ENCODE assay signal across 17 cellular contexts in the genomic region with DNA sequence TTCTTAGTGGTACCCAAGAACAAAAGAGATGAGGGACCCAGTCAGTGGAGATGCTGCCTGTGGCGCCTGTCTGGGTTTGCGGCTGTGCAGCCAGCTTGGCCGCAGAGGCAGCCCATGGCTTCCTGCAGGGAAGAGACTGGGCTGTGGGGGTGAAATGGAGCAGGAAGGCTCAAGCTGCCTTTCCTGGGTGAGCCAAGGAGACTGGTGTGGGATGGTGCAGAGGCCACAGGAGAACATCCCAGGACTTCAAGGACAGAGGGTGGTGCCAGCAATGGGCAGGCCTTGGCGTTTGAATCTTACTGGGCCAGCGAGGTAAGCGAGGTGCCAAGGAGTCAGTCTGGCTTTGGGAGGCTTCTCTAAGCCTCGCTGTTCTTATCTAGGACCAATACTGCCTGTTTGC. TPM values are rescaled to one million over a fixed set of nuclear protein-coding genes. Genes with fewer than 3 reads are reported as not detected.
DNase-seq lines count a peak whose midpoint lies in the region; ATAC-seq and TF ChIP-seq lines count a peak whose summit lies in the region.
"Had no signal": no experiment of that assay in that cellular context is flagged by ENCODE, and none has a peak within 500 bp of the region (broad histone marks: within the 10 kb centered on the region; RNA-seq: fewer than 3 reads in every experiment).

No MANE protein-coding gene starts in this region.

- WGBS in mesendoderm (ENCODE audit: extremely low coverage, insufficient coverage, low lambda C conversion rate) = no CpG with 5 or more reads among the region's 7 CpGs

- no peak overlapping the region for H3K4ac ChIP-seq in mesendoderm (ENCODE audit: low read depth, low read length)

- H2AFZ ChIP-seq in neural progenitor cell (replicated peaks) = no peak overlapping the region
- H2AFZ ChIP-seq: GM23248 had no signal

- H2AK5ac ChIP-seq in mesendoderm (ENCODE audit: low read length) = no peak overlapping the region

- H3K4me2 ChIP-seq in neural progenitor cell (no peak overlapping the region), mesendoderm (ENCODE audit: low read length) (no peak overlapping the region)

- no peak overlapping the region for H4K5ac ChIP-seq in mesendoderm (ENCODE audit: low read length)

- no peak overlapping the region for H3K23ac ChIP-seq in mesendoderm (ENCODE audit: low read length)

- no peaks in the 10 kb centered on the region for H3K79me2 ChIP-seq in neural progenitor cell (ENCODE audit: low read depth)
- H3K79me2 ChIP-seq in mesendoderm (ENCODE audit: control insufficient read depth, insufficient read depth, low read length) = no peaks in the 10 kb centered on the region

- no peak overlapping the region for H2BK120ac ChIP-seq in mesendoderm (ENCODE audit: low read depth, low read length)

- H3K4me3 ChIP-seq in neural progenitor cell = no peak overlapping the region
- H3K4me3 ChIP-seq in mesendoderm (ENCODE audit: low read length) = no peak overlapping the region
- H3K4me3 ChIP-seq: GM23248 had no signal

- H3K56ac ChIP-seq in mesendoderm (ENCODE audit: low read length) = no peak overlapping the region

- intact Hi-C loops in posterior vena cava (cut with DNase I) = loop anchor here in 1 of 2 donors (10.0 kb wide), 1 partner anchor 288 kb away; no protein-coding TSS in a partner anchor

- in situ Hi-C loops in G401 (cut with HindIII; ENCODE audit: low sequenced_read_pairs) = no loop called here

- peaks cover 26% of the 10 kb centered on the region for H3K4me1 Mint-ChIP-seq in neural progenitor cell
- H3K4me1 Mint-ChIP-seq: CD8-positive, alpha-beta memory T cell had no signal

- H3F3A ChIP-seq in neural progenitor cell (ENCODE audit: low read depth) = no peaks in the 10 kb centered on the region

- H3K9me3 Mint-ChIP-seq in neural progenitor cell = no peaks in the 10 kb centered on the region
- H3K9me3 Mint-ChIP-seq: CD14-positive monocyte; CD8-positive, alpha-beta memory T cell; H9 had no signal

- no peak overlapping the region for H3K4me3 Mint-ChIP-seq in neural progenitor cell
- H3K4me3 Mint-ChIP-seq: CD14-positive monocyte; CD8-positive, alpha-beta memory T cell; H9 had no signal

- no peak overlapping the region for H2BK15ac ChIP-seq in mesendoderm (replicated peaks; ENCODE audit: low read depth)

- no peak overlapping the region for H3K18ac ChIP-seq in mesendoderm (ENCODE audit: low read length)

- H3K36me3 ChIP-seq in neural progenitor cell = no peaks in the 10 kb centered on the region
- H3K36me3 ChIP-seq in mesendoderm (ENCODE audit: control insufficient read depth, insufficient read depth, low read length) = no peaks in the 10 kb centered on the region

- no peaks in the 10 kb centered on the region for H3K9me3 ChIP-seq in neural progenitor cell (ENCODE audit: low read depth)
- H3K9me3 ChIP-seq: Caco-2 had no signal

- no peak for TF ChIP-seq CTCF in neural progenitor cell (IDR thresholded peaks at IDR 0.05)

- no peaks in the 10 kb centered on the region for H4K20me1 ChIP-seq in neural progenitor cell (ENCODE audit: low read depth)

- H3K27me3 ChIP-seq in neural progenitor cell (no peaks in the 10 kb centered on the region), mesendoderm (ENCODE audit: insufficient read depth, low read length, poor library complexity) (no peaks in the 10 kb centered on the region)

- no peak overlapping the region for H3K27ac ChIP-seq in neural progenitor cell
- no peak overlapping the region for H3K27ac ChIP-seq in mesendoderm (ENCODE audit: low read depth, low read length)
- H3K27ac ChIP-seq: 22Rv1, GM23248 had no signal

- H3K36me3 Mint-ChIP-seq in neural progenitor cell = no peaks in the 10 kb centered on the region
- H3K36me3 Mint-ChIP-seq: CD14-positive monocyte; CD8-positive, alpha-beta memory T cell had no signal

- peak overlapping the region; percentile 46 for H3K27ac Mint-ChIP-seq in neural progenitor cell
- H3K27ac Mint-ChIP-seq: CD14-positive monocyte; CD8-positive, alpha-beta memory T cell; H9 had no signal

- DNase-seq in G401 (ENCODE audit: low spot score) (peak; percentile 80), cerebellar cortex (ENCODE audit: low spot score) (peak; percentile 71), neural progenitor cell (ENCODE audit: low spot score) (no peak), posterior vena cava (ENCODE audit: low spot score) (peak; percentile 37), mesendoderm (no peak)
- no peak for DNase-seq in stimulated activated CD4-positive, alpha-beta T cell treated with anti-CD3 and anti-CD28 coated beads, Interleukin-4, amount 100 ng/mL, for 4 hours
- DNase-seq: Caco-2; CD8-positive, alpha-beta memory T cell; GM23248; H9 had no signal

- ATAC-seq in HG03432 (IDR thresholded peaks at IDR 0.05; ENCODE audit: unreplicated experiment) (no peak), esophagus mucosa (no peak)
- ATAC-seq: HepG2 had no signal

- no peaks in the 10 kb centered on the region for H3K79me1 ChIP-seq in mesendoderm (ENCODE audit: low read length)

- H3K9ac ChIP-seq in neural progenitor cell = no peak overlapping the region
- no peak overlapping the region for H3K9ac ChIP-seq in mesendoderm (ENCODE audit: low read length)
- H3K9ac ChIP-seq: GM23248 had no signal

- peaks cover 6% of the 10 kb centered on the region for H3K27me3 Mint-ChIP-seq in neural progenitor cell (ENCODE audit: insufficient read depth, low read depth)

- no peak overlapping the region for H2BK5ac ChIP-seq in mesendoderm (ENCODE audit: low read length)

- H3K4me1 ChIP-seq in neural progenitor cell (peaks cover 6% of the 10 kb centered on the region), mesendoderm (ENCODE audit: control insufficient read depth, low read depth, low read length) (peaks cover 3% of the 10 kb centered on the region)

- no peak overlapping the region for H4K8ac ChIP-seq in mesendoderm (ENCODE audit: low read depth, low read length)

RNA-seq across cellular contexts. Expression of a gene that starts 26.4 kb away (rescaled TPM):
- total RNA-seq in G401 (2014; rRNA removed; shearing (Covaris generic)) = not detected in 2 replicates
- total RNA-seq in neural progenitor cell (ENCODE audit: low replicate concordance) (not detected in 2 replicates), posterior vena cava (not detected), esophagus mucosa (not detected)
- polyA plus RNA-seq in mesendoderm (2013, experiment 1 of 2) = not detected
- polyA plus RNA-seq in mesendoderm (2013, experiment 2 of 2) = not detected
- total RNA-seq: A673; Caco-2; CD8-positive, alpha-beta memory T cell; GM23248; H9; HepG2 had no signal
- polyA plus RNA-seq: BJ; CD14-positive monocyte; CD8-positive, alpha-beta memory T cell; GM23248; HepG2 had no signal

RNA-seq across cellular contexts. Expression of a gene that starts 41.6 kb away (rescaled TPM):
- not detected in 2 replicates for total RNA-seq in G401 (2014; rRNA removed; shearing (Covaris generic))
- 0.12 TPM in 1 of 2 replicates, not detected in the other for total RNA-seq in neural progenitor cell (ENCODE audit: low replicate concordance)
- total RNA-seq in posterior vena cava = under 1 TPM in 1 of 2 donors, not detected in 1; 0.32 TPM
- 1.0 TPM for polyA plus RNA-seq in mesendoderm (2013, experiment 1 of 2)
- 0.95 TPM for polyA plus RNA-seq in mesendoderm (2013, experiment 2 of 2)
- total RNA-seq in esophagus mucosa = 0.20 TPM
- total RNA-seq: A673; Caco-2; CD8-positive, alpha-beta memory T cell; GM23248; H9; HepG2 had no signal
- polyA plus RNA-seq: BJ; CD14-positive monocyte; CD8-positive, alpha-beta memory T cell; GM23248 had no signal

Comparison
In these comparisons a context has a peak if more than half of its experiments do, and no peak if none do; other contexts are left out.
1. DNase-seq: peak in G401 (single experiment), cerebellar cortex (single experiment) and posterior vena cava (single experiment); none in neural progenitor cell (single experiment), mesendoderm (single experiment) and stimulated activated CD4-positive, alpha-beta T cell treated with anti-CD3 and anti-CD28 coated beads, Interleukin-4, amount 100 ng/mL, for 4 hours (0 of 2).